In genomic region chr9:34556951-34557350, GRCh38 we compare ENCODE assay signal across 23 cellular contexts. TPM values are rescaled to one million over a fixed set of nuclear protein-coding genes. Genes with fewer than 3 reads are reported as not detected.
DNase-seq lines count a peak whose midpoint lies in the region; ATAC-seq and TF ChIP-seq lines count a peak whose summit lies in the region.
"Had no signal": no experiment of that assay in that cellular context is flagged by ENCODE, and none has a peak within 500 bp of the region (broad histone marks: within the 10 kb centered on the region; RNA-seq: fewer than 3 reads in every experiment).

No MANE protein-coding gene starts in this region.

- no peaks in the 10 kb centered on the region for H3K27me3 Mint-ChIP-seq in brain
- no peaks in the 10 kb centered on the region for H3K27me3 Mint-ChIP-seq in nephron progenitor cell (ENCODE audit: low read depth, poor library complexity)

- H4K91ac ChIP-seq in neuronal stem cell (ENCODE audit: low read depth, low read length, poor library complexity) = no peak overlapping the region

- H3K4me2 ChIP-seq in neuronal stem cell (ENCODE audit: insufficient read depth, low read length, poor library complexity, severe bottlenecking) = no peak overlapping the region
- H3K4me2 ChIP-seq: A549; BLaER1 treated with 17β-estradiol and CSF1 and Interleukin-3, amounts not matched to agents 10 nM and 100 nM had no signal

- peaks cover 0 to 3% (median 0%) of the 10 kb centered on the region in 6 donors for H3K36me3 ChIP-seq in spleen
- peaks cover 28 to 96% of the 10 kb centered on the region in 2 donors for H3K36me3 ChIP-seq in neuronal stem cell (replicated peaks in 1 of 2; ENCODE audit: control insufficient read depth in 2 of 2, insufficient read depth in 2 of 2, low read length in 2 of 2)
- H3K36me3 ChIP-seq: BLaER1 treated with 17β-estradiol and CSF1 and Interleukin-3, amounts not matched to agents 10 nM and 100 nM had no signal

- H2BK120ac ChIP-seq in neuronal stem cell (ENCODE audit: low read depth, low read length) = no peak overlapping the region

- no peak overlapping the region for H3K23ac ChIP-seq in neuronal stem cell (ENCODE audit: low read depth, low read length, poor library complexity)

- no peak for ATAC-seq in GM18861 (IDR thresholded peaks at IDR 0.05; ENCODE audit: unreplicated experiment)
- ATAC-seq: A549 had no signal

- H4K8ac ChIP-seq in neuronal stem cell (ENCODE audit: low read depth, low read length) = no peak overlapping the region

- H3K36me3 Mint-ChIP-seq in brain (peaks cover 40% of the 10 kb centered on the region), nephron progenitor cell (ENCODE audit: low read depth) (peaks cover 24% of the 10 kb centered on the region)
- H3K36me3 Mint-ChIP-seq: CD14-positive monocyte; CD8-positive, alpha-beta memory T cell had no signal

- no peak for TF ChIP-seq POLR2A in spleen (IDR thresholded peaks at IDR 0.05)

- TF ChIP-seq CTCF in brain (conservative IDR thresholded peaks at IDR 0.05) (no peak), nephron progenitor cell (IDR thresholded peaks at IDR 0.05) (no peak), spleen (IDR thresholded peaks at IDR 0.05 in 8 of 11, conservative IDR thresholded peaks at IDR 0.05 in 3 of 11) (no peak)

- H3K4me3 ChIP-seq in spleen (no peak overlapping the region), neuronal stem cell (ENCODE audit: low read length in 2 of 2) (no peak overlapping the region)
- H3K4me3 ChIP-seq: A549; BLaER1 treated with 17β-estradiol and CSF1 and Interleukin-3, amounts not matched to agents 10 nM and 100 nM had no signal

- H3K14ac ChIP-seq in neuronal stem cell (ENCODE audit: low read length) = no peak overlapping the region

- no peak overlapping the region for H3K18ac ChIP-seq in neuronal stem cell (ENCODE audit: low read length)

- H3K4ac ChIP-seq in neuronal stem cell (ENCODE audit: low read length) = no peak overlapping the region

- H3K79me1 ChIP-seq in neuronal stem cell (ENCODE audit: low read depth, low read length) = no peaks in the 10 kb centered on the region

- 72 to 85% (median 79%) methylated on average over 5 to 6 of the region's 6 CpGs for WGBS in spleen, 5 donors
- WGBS in neuronal stem cell (ENCODE audit: extremely low coverage in 2 of 2, insufficient read length in 2 of 2, insufficient replicate concordance in 1 of 2), 2 donors = no CpG with 5 or more reads among the region's 6 CpGs

- peaks cover 0 to 3% (median 1%) of the 10 kb centered on the region in 8 donors for H3K9me3 ChIP-seq in spleen
- H3K9me3 ChIP-seq in neuronal stem cell (replicated peaks in 1 of 2; ENCODE audit: control insufficient read depth in 2 of 2, insufficient read depth in 1 of 2, low read depth in 1 of 2, low read length in 2 of 2) = no peaks in the 10 kb centered on the region
- H3K9me3 ChIP-seq: A549, BE2C had no signal

- H3K4me1 ChIP-seq in spleen (peaks cover 12 to 65% (median 32%) of the 10 kb centered on the region in 6 donors), neuronal stem cell (ENCODE audit: control insufficient read depth in 2 of 2, insufficient read depth in 1 of 2, low read depth in 1 of 2, low read length in 2 of 2) (peaks cover 34% of the 10 kb centered on the region in 2 donors)

- H3K4me3 Mint-ChIP-seq in brain (no peak overlapping the region), nephron progenitor cell (peak overlapping the region; percentile 57)
- H3K4me3 Mint-ChIP-seq: CD14-positive monocyte; CD4-positive, alpha-beta T cell; CD8-positive, alpha-beta memory T cell had no signal

- H3K9ac ChIP-seq in neuronal stem cell (ENCODE audit: low read depth, low read length, poor library complexity) = no peak overlapping the region
- H3K9ac ChIP-seq: BLaER1 treated with 17β-estradiol and CSF1 and Interleukin-3, amounts not matched to agents 10 nM and 100 nM had no signal

- no peak overlapping the region for H2AK5ac ChIP-seq in neuronal stem cell (ENCODE audit: low read depth, low read length)

- H3K27ac ChIP-seq in spleen (no peak overlapping the region), neuronal stem cell (replicated peaks; ENCODE audit: low read length) (no peak overlapping the region)
- H3K27ac ChIP-seq: A549; BLaER1 treated with 17β-estradiol and CSF1 and Interleukin-3, amounts not matched to agents 10 nM and 100 nM had no signal

- peaks cover 77% of the 10 kb centered on the region for H3K4me1 Mint-ChIP-seq in brain
- peaks cover 94% of the 10 kb centered on the region for H3K4me1 Mint-ChIP-seq in nephron progenitor cell
- H3K4me1 Mint-ChIP-seq: CD14-positive monocyte had no signal

- H2BK5ac ChIP-seq in neuronal stem cell (ENCODE audit: low read length) = no peak overlapping the region

- DNase-seq in left kidney (ENCODE audit: low read depth, low spot score) = peak; percentile 54
- DNase-seq in nephron progenitor cell = no peak
- DNase-seq in spleen = peak; percentile 60
- DNase-seq in NCI-H187 (lab: John Stamatoyannopoulos, UW) = no peak
- no peak for DNase-seq in neuronal stem cell (ENCODE audit: low spot score)
- DNase-seq in NCI-H2171 treated with DMSO at 0.1 percent for 48 hours (lab: John Stamatoyannopoulos, UW) = no peak
- DNase-seq: 8988T; ACHN; AML-193; BE2C; CD4-positive, alpha-beta T cell; CD8-positive, alpha-beta memory T cell; DMS53; DMS79 treated with DMSO at 0.1 percent for 48 hours; GF-D8; GOT3; HCEC 1CT had no signal

- H2BK12ac ChIP-seq in neuronal stem cell (ENCODE audit: low read length) = no peak overlapping the region

- peak overlapping the region in 4 of 5 experiments; percentile 44 to 95 (median 78) for H3K27ac Mint-ChIP-seq in brain
- H3K27ac Mint-ChIP-seq in nephron progenitor cell = no peak overlapping the region
- H3K27ac Mint-ChIP-seq: CD14-positive monocyte; CD4-positive, alpha-beta T cell; CD8-positive, alpha-beta memory T cell had no signal

- no peak overlapping the region for H2AFZ ChIP-seq in neuronal stem cell (ENCODE audit: low read length)

- H3K27me3 ChIP-seq in spleen (replicated peaks in 1 of 7) (peaks cover 0 to 44% (median 0%) of the 10 kb centered on the region in 7 donors), neuronal stem cell (ENCODE audit: control insufficient read depth in 3 of 3, insufficient read depth in 3 of 3, low read depth in 1 of 3, low read length in 3 of 3) (no peaks in the 10 kb centered on the region)
- H3K27me3 ChIP-seq: BE2C had no signal

- intact Hi-C loops in spleen (cut with DNase I; ENCODE audit: low total_unique reads) = no loop called here

- no peak overlapping the region for H2BK15ac ChIP-seq in neuronal stem cell (ENCODE audit: low read length)

- peaks cover 0 to 3% (median 0%) of the 10 kb centered on the region in 5 experiments for H3K9me3 Mint-ChIP-seq in brain
- no peaks in the 10 kb centered on the region for H3K9me3 Mint-ChIP-seq in nephron progenitor cell
- H3K9me3 Mint-ChIP-seq: CD4-positive, alpha-beta T cell; CD8-positive, alpha-beta memory T cell had no signal

RNA-seq across cellular contexts. Expression of gene CNTFR, which starts 32.6 kb away (rescaled TPM):
- 92.8 TPM for polyA plus RNA-seq in brain (ENCODE audit: insufficient read depth, low read depth, low replicate concordance)
- 10 to 100 TPM in 5 of 7 donors, 1 to 10 TPM in 2; 6.6 to 46.8 (median 26.3) TPM for total RNA-seq in spleen
- 1 to 10 TPM; 2.8 to 7.7 (median 3.1) TPM for polyA plus RNA-seq in spleen
- polyA plus RNA-seq in neuronal stem cell (2013, experiment 1 of 2) = 127 TPM
- polyA plus RNA-seq in neuronal stem cell (2013, experiment 2 of 2) = 126 TPM
- total RNA-seq: CD4-positive, alpha-beta T cell; CD8-positive, alpha-beta memory T cell; Daoy had no signal
- polyA plus RNA-seq: CD14-positive monocyte; CD8-positive, alpha-beta memory T cell had no signal

RNA-seq across cellular contexts. Expression of gene ENHO, which starts 34.2 kb away (rescaled TPM):
- 211 TPM for polyA plus RNA-seq in brain (ENCODE audit: insufficient read depth, low read depth, low replicate concordance)
- under 1 TPM in 3 of 7 donors, not detected in 4; 0.35 to 0.91 (median 0.46) TPM for total RNA-seq in spleen
- under 1 TPM; 0.74 to 0.94 (median 0.89) TPM for polyA plus RNA-seq in spleen
- 18.0 TPM for polyA plus RNA-seq in neuronal stem cell (2013, experiment 1 of 2)
- polyA plus RNA-seq in neuronal stem cell (2013, experiment 2 of 2) = 16.3 TPM
- polyA plus RNA-seq: CD8-positive, alpha-beta memory T cell had no signal

RNA-seq across cellular contexts. Expression of gene RPP25L, which starts 54.9 kb away (rescaled TPM):
- polyA plus RNA-seq in brain (ENCODE audit: insufficient read depth, low read depth, low replicate concordance) = 30.9 TPM
- total RNA-seq in spleen = 10 to 100 TPM; 16.8 to 36.1 (median 21.5) TPM
- 10 to 100 TPM; 32.5 to 54.1 (median 46.7) TPM for polyA plus RNA-seq in spleen
- 53.6 TPM for polyA plus RNA-seq in neuronal stem cell (2013, experiment 1 of 2)
- polyA plus RNA-seq in neuronal stem cell (2013, experiment 2 of 2) = 52.2 TPM

Comparison
In these comparisons a context has a peak if more than half of its experiments do, and no peak if none do; other contexts are left out.
1. DNase-seq: peak in left kidney (single experiment) and spleen (single experiment); none in nephron progenitor cell (single experiment), NCI-H187 (0 of 2), neuronal stem cell (single experiment) and NCI-H2171 treated with DMSO at 0.1 percent for 48 hours (single experiment).
2. RNA of gene CNTFR, which starts 32.6 kb away (polyA plus RNA-seq): 92.8 TPM in brain (single experiment); 2.8 to 7.7 TPM in spleen; every median in the first group is over 10 times any median in the second.
3. RNA of gene ENHO, which starts 34.2 kb away (polyA plus RNA-seq): 211 TPM in brain (single experiment); 0.74 to 0.94 TPM in spleen; every median in the first group is over 100 times any median in the second.